22 cellular contexts compared by ENCODE assay signal in the genomic region with DNA sequence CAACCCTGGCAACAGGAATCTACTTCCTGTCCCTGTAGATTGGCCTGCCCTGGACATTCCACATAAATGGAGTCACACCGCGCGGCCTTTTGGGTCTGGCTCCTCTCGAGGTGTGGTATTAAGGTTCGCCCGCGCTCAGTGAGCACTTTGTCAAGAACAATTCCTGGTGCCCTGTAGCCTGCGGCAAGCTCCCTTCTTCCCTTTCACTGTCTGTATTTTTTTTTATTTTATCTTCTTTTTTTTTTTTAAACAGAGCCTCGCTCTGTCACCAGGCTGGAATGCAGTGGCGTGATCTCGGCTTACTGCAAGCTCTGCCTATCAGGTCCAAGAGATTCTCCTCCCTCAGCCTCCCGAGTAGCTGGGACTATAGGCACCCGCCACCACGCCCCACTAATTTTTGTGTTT. TPM values are rescaled to one million over a fixed set of nuclear protein-coding genes. Genes with fewer than 3 reads are reported as not detected.
DNase-seq lines count a peak whose midpoint lies in the region; ATAC-seq, FAIRE-seq and TF ChIP-seq lines count a peak whose summit lies in the region.
"Had no signal": no experiment of that assay in that cellular context is flagged by ENCODE, and none has a peak within 500 bp of the region (broad histone marks: within the 10 kb centered on the region; RNA-seq: fewer than 3 reads in every experiment).

No MANE protein-coding gene starts in this region.

- H3K27me3 ChIP-seq in pancreas = no peaks in the 10 kb centered on the region
- H3K27me3 ChIP-seq: right atrium auricular region, thyroid gland had no signal

- intact Hi-C loops in pancreas (cut with DNase I) (no loop called here), Right ventricle myocardium superior (cut with DNase I) (no loop called here)

- no peaks in the 10 kb centered on the region for H3K9me3 ChIP-seq in pancreas
- H3K9me3 ChIP-seq: A549, mucosa of descending colon, right atrium auricular region, thyroid gland had no signal

- FAIRE-seq in pancreas (lab: Jason Lieb, UNC) = no peak
- FAIRE-seq: A549, kidney had no signal

- DNase-seq in A172 (ENCODE audit: low spot score) = peak; percentile 91
- DNase-seq in HS-27A (ENCODE audit: low read depth) = peak; percentile 47
- DNase-seq in astrocyte of the hippocampus (ENCODE audit: low read depth, low spot score) = peak; percentile 90
- peak; percentile 66 for DNase-seq in left kidney (ENCODE audit: low read depth, low spot score)
- DNase-seq in KG1 (lab: John Stamatoyannopoulos, UW) = no peak
- no peak for DNase-seq in pancreas
- DNase-seq in Right ventricle myocardium superior = no peak
- DNase-seq: activated CD8-positive, alpha-beta memory T cell treated with anti-CD3 and anti-CD28 coated beads, Interleukin-2, amount 10 ng/mL, durations not matched to agents 7 days and 5 days; activated effector memory CD4-positive, alpha-beta T cell treated with Interleukin-2 at 50 U/mL for 16 hours; effector memory CD8-positive, alpha-beta T cell; kidney; mucosa of descending colon; MV-4-11; NCI-H2081; NCI-H510A; SHP77; stimulated activated naive CD4-positive, alpha-beta T cell; thyroid gland had no signal

- H3K4me3 ChIP-seq in pancreas = no peak overlapping the region
- H3K4me3 ChIP-seq: A549, mucosa of descending colon, right atrium auricular region, thyroid gland had no signal

- no peak overlapping the region for H3K27ac ChIP-seq in pancreas
- H3K27ac ChIP-seq: A549, C4-2B, right atrium auricular region, thyroid gland had no signal

- peaks cover 2 to 65% (median 36%) of the 10 kb centered on the region in 3 donors for H3K36me3 ChIP-seq in pancreas

- TF ChIP-seq CTCF in pancreas (IDR thresholded peaks at IDR 0.05) = no peak

- ATAC-seq in pancreas (no peak), GM18870 (IDR thresholded peaks at IDR 0.05; ENCODE audit: unreplicated experiment) (no peak), Right ventricle myocardium superior (ENCODE audit: poor library complexity) (no peak)
- ATAC-seq: A549; activated CD8-positive, alpha-beta memory T cell treated with anti-CD3 and anti-CD28 coated beads, Interleukin-2, amount 10 ng/mL, durations not matched to agents 7 days and 5 days; effector memory CD8-positive, alpha-beta T cell; mucosa of descending colon had no signal

- WGBS in pancreas, 2 donors = 92 to 95% methylated on average over 14 of the region's 14 CpGs

- H3K4me1 ChIP-seq in pancreas = no peaks in the 10 kb centered on the region
- H3K4me1 ChIP-seq: A549, right atrium auricular region, thyroid gland had no signal

RNA-seq across cellular contexts. Expression of gene PEX11G, which starts 28.3 kb away (rescaled TPM):
- total RNA-seq in A172 (2014; rRNA removed; shearing (Covaris generic)) = 3.0 and 6.7 TPM in 2 replicates
- total RNA-seq in pancreas = 1 to 10 TPM; 1.5 to 3.2 (median 2.2) TPM
- polyA plus RNA-seq in pancreas = 1 to 10 TPM; 5.9 to 6.8 TPM
- 0.97 TPM for total RNA-seq in Right ventricle myocardium superior

RNA-seq across cellular contexts. Expression of gene ZNF358, which starts 55.3 kb away (rescaled TPM):
- 47.8 and 72.7 TPM in 2 replicates for total RNA-seq in A172 (2014; rRNA removed; shearing (Covaris generic))
- total RNA-seq in pancreas = 10 to 100 TPM; 22.6 to 33.9 (median 23.3) TPM
- 10 to 100 TPM; 35.5 to 68.8 TPM for polyA plus RNA-seq in pancreas
- total RNA-seq in Right ventricle myocardium superior = 92.1 TPM

Comparison
In these comparisons a context has a peak if more than half of its experiments do, and no peak if none do; other contexts are left out.
1. DNase-seq: peak in A172 (single experiment), HS-27A (single experiment), astrocyte of the hippocampus (single experiment) and left kidney (single experiment); none in KG1 (single experiment), pancreas (0 of 6) and Right ventricle myocardium superior (single experiment).